In genomic region chr12:11662369-11662768, GRCh38 we compare ENCODE assay signal across 20 cellular contexts. TPM values are rescaled to one million over a fixed set of nuclear protein-coding genes. Genes with fewer than 3 reads are reported as not detected.
DNase-seq lines count a peak whose midpoint lies in the region; ATAC-seq and TF ChIP-seq lines count a peak whose summit lies in the region.
"Had no signal": no experiment of that assay in that cellular context is flagged by ENCODE, and none has a peak within 500 bp of the region (broad histone marks: within the 10 kb centered on the region; RNA-seq: fewer than 3 reads in every experiment).

No MANE protein-coding gene starts in this region.

- TF ChIP-seq EP300 in sigmoid colon (IDR thresholded peaks at IDR 0.05) = no peak

- intact Hi-C loops in left cardiac atrium (cut with DNase I) = no loop called here
- intact Hi-C loops in sigmoid colon (cut with DNase I) = no loop called here

- WGBS in sigmoid colon, 2 donors = 86 to 98% methylated on average over 3 of the region's 3 CpGs

- H3K27ac ChIP-seq in right atrium auricular region (peak overlapping the region; percentile 63 to 75), sigmoid colon (peak overlapping the region; percentile 34 to 99 (median 70))
- H3K27ac ChIP-seq: 22Rv1, SJCRH30 had no signal

- H3K27me3 ChIP-seq in right atrium auricular region (no peaks in the 10 kb centered on the region), sigmoid colon (no peaks in the 10 kb centered on the region), BE2C (no peaks in the 10 kb centered on the region)
- H3K27me3 ChIP-seq: SJCRH30 had no signal

- H3K9me3 ChIP-seq in right atrium auricular region (no peaks in the 10 kb centered on the region), sigmoid colon (no peaks in the 10 kb centered on the region), BE2C (no peaks in the 10 kb centered on the region)
- H3K9me3 ChIP-seq: SJCRH30, thoracic aorta had no signal

- no peak for DNase-seq in activated CD4-positive, CD25-positive, alpha-beta regulatory T cell (lab: John Stamatoyannopoulos, UW)
- DNase-seq in right atrium auricular region (ENCODE audit: low spot score) = no peak
- no peak for DNase-seq in left cardiac atrium
- no peak for DNase-seq in sigmoid colon
- no peak for DNase-seq in BE2C
- DNase-seq in T1000 (lab: John Stamatoyannopoulos, UW) = no peak
- DNase-seq: activated CD4-positive, alpha-beta T cell treated with anti-CD3 and anti-CD28 coated beads for 1 hour; activated effector memory CD4-positive, alpha-beta T cell treated with anti-CD3 and anti-CD28 coated beads, Interleukin-2, amount 50 U/mL, for 16 hours; CD8-positive, alpha-beta memory T cell; cortex of kidney; glutamatergic neuron; NCI-H1694; NCI-H510A; SJCRH30; small intestine had no signal

- no peaks in the 10 kb centered on the region for H3K36me3 ChIP-seq in right atrium auricular region
- H3K36me3 ChIP-seq in sigmoid colon = no peaks in the 10 kb centered on the region
- H3K36me3 ChIP-seq in BE2C = no peaks in the 10 kb centered on the region
- H3K36me3 ChIP-seq: SJCRH30, thoracic aorta had no signal

- H3K4me1 ChIP-seq in right atrium auricular region (peaks cover 0 to 40% of the 10 kb centered on the region in 2 donors), sigmoid colon (peaks cover 0 to 100% (median 84%) of the 10 kb centered on the region in 4 donors), BE2C (no peaks in the 10 kb centered on the region)

- TF ChIP-seq POLR2A in sigmoid colon (IDR thresholded peaks at IDR 0.05) = no peak

- H3K4me3 ChIP-seq in right atrium auricular region (no peak overlapping the region), sigmoid colon (no peak overlapping the region), BE2C (ENCODE audit: low read depth, low read length) (no peak overlapping the region)
- H3K4me3 ChIP-seq: SJCRH30, thoracic aorta had no signal

- no peak for TF ChIP-seq CTCF in right atrium auricular region (IDR thresholded peaks at IDR 0.05)
- TF ChIP-seq CTCF in sigmoid colon (IDR thresholded peaks at IDR 0.05) = no peak
- no peak for TF ChIP-seq CTCF in BE2C (IDR thresholded peaks at IDR 0.05; ENCODE audit: low read depth, low read length)

- peak; percentile 31 to 50 for ATAC-seq in activated CD4-positive, CD25-positive, alpha-beta regulatory T cell treated with anti-CD3 and anti-CD28 coated beads, Interleukin-2, amount 50 U/mL, for 24 hours
- ATAC-seq in left cardiac atrium (no peak), GM18498 (IDR thresholded peaks at IDR 0.05; ENCODE audit: unreplicated experiment) (no peak)
- ATAC-seq: stimulated activated memory B cell treated with anti-CD40 and anti-IgM and Interleukin-4, amounts not matched to agents 10 μg/mL and 1 μg/mL and 100 μg/mL, for 72 hours had no signal

RNA-seq across cellular contexts. Expression of gene ETV6, which starts 12.9 kb away (rescaled TPM):
- total RNA-seq in right atrium auricular region (1 to 10 TPM; 6.7 TPM), left cardiac atrium (10 to 100 TPM; 12.1 to 20.2 TPM), sigmoid colon (10 to 100 TPM; 15.7 to 35.2 (median 23.6) TPM)
- 10 to 100 TPM in 2 of 3 donors, 1 to 10 TPM in 1; 8.4 to 17.3 (median 13.4) TPM for polyA plus RNA-seq in sigmoid colon
- polyA plus RNA-seq in BE2C (2012; ENCODE audit: insufficient read depth, insufficient read length, low read depth) = 5.5 TPM

Comparison
In these comparisons a context has a peak if more than half of its experiments do, and no peak if none do; other contexts are left out.
1. ATAC-seq: peak in activated CD4-positive, CD25-positive, alpha-beta regulatory T cell treated with anti-CD3 and anti-CD28 coated beads, Interleukin-2, amount 50 U/mL, for 24 hours (2 of 2); none in left cardiac atrium (0 of 2) and GM18498 (single experiment).